12 cellular contexts compared by ENCODE assay signal in genomic region chr13:97262058-97262457, GRCh38. TPM values are rescaled to one million over a fixed set of nuclear protein-coding genes. Genes with fewer than 3 reads are reported as not detected.
DNase-seq lines count a peak whose midpoint lies in the region; ATAC-seq, FAIRE-seq and TF ChIP-seq lines count a peak whose summit lies in the region.
"Had no signal": no experiment of that assay in that cellular context is flagged by ENCODE, and none has a peak within 500 bp of the region (broad histone marks: within the 10 kb centered on the region; RNA-seq: fewer than 3 reads in every experiment).

No MANE protein-coding gene starts in this region.

- H3K36me3 ChIP-seq in right atrium auricular region = no peaks in the 10 kb centered on the region
- H3K36me3 ChIP-seq in testis (ENCODE audit: low read depth, missing control alignments) = no peaks in the 10 kb centered on the region
- H3K36me3 ChIP-seq in kidney (ENCODE audit: control insufficient read depth in 1 of 2, insufficient read depth in 2 of 2, low read length in 2 of 2) = no peaks in the 10 kb centered on the region
- H3K36me3 ChIP-seq: SJCRH30 had no signal

- H3K36me3 Mint-ChIP-seq in activated T-cell treated with anti-CD3 and anti-CD28 coated beads, Interleukin-2, amount 50 U/mL, for 24 hours (ENCODE audit: low read depth) = peaks cover 23% of the 10 kb centered on the region
- H3K36me3 Mint-ChIP-seq in activated CD8-positive, alpha-beta T cell treated with anti-CD3 and anti-CD28 coated beads, Interleukin-2, amount 10 ng/mL, durations not matched to agents 7 days and 5 days (ENCODE audit: low read depth) = no peaks in the 10 kb centered on the region
- peaks cover 26% of the 10 kb centered on the region for H3K36me3 Mint-ChIP-seq in stimulated activated memory B cell treated with anti-CD40 and anti-IgM and Interleukin-4, amounts not matched to agents 10 μg/mL and 1 μg/mL and 100 μg/mL, for 72 hours

- no peak overlapping the region for H3K9ac ChIP-seq in kidney (ENCODE audit: low read length in 2 of 2)
- H3K9ac ChIP-seq: KMS-11 had no signal

- H3K4me1 ChIP-seq in right atrium auricular region = peaks cover 0 to 93% of the 10 kb centered on the region in 2 donors
- H3K4me1 ChIP-seq in testis = peaks cover 36% of the 10 kb centered on the region
- H3K4me1 ChIP-seq in kidney (ENCODE audit: control insufficient read depth in 1 of 2, insufficient read depth in 1 of 2, low read depth in 1 of 2, low read length in 2 of 2) = peaks cover 23 to 24% of the 10 kb centered on the region in 2 donors

- CTCF ChIA-PET in activated CD8-positive, alpha-beta T cell treated with anti-CD3 and anti-CD28 coated beads, Interleukin-2, amount 10 ng/mL, durations not matched to agents 7 days and 5 days (lab: Charles Lee) = interaction anchor here (1.2 kb wide), 1 partner anchor 39 kb away, joined by 4 read pairs; no protein-coding TSS in a partner anchor

- H3K4me3 ChIP-seq in right atrium auricular region (no peak overlapping the region), testis (no peak overlapping the region), kidney (ENCODE audit: low read length in 2 of 2) (no peak overlapping the region)
- H3K4me3 ChIP-seq: SJCRH30 had no signal

- no peaks in the 10 kb centered on the region for H3K27me3 ChIP-seq in right atrium auricular region
- H3K27me3 ChIP-seq in testis = no peaks in the 10 kb centered on the region
- H3K27me3 ChIP-seq: SJCRH30 had no signal

- POLR2A ChIA-PET in activated CD8-positive, alpha-beta T cell treated with anti-CD3 and anti-CD28 coated beads, Interleukin-2, amount 10 ng/mL, durations not matched to agents 7 days and 5 days (lab: Charles Lee) = interaction anchor here (0.8 kb wide), 1 partner anchor 108 kb away, joined by 3 read pairs; no protein-coding TSS in a partner anchor

- peak; percentile 18 for ATAC-seq in activated CD8-positive, alpha-beta T cell treated with anti-CD3 and anti-CD28 coated beads, Interleukin-2, amount 10 ng/mL, durations not matched to agents 7 days and 5 days
- ATAC-seq in stimulated activated memory B cell treated with anti-CD40 and anti-IgM and Interleukin-4, amounts not matched to agents 10 μg/mL and 1 μg/mL and 100 μg/mL, for 72 hours = no peak
- no peak for ATAC-seq in GM21528 (IDR thresholded peaks at IDR 0.05; ENCODE audit: low FRiP score, unreplicated experiment)

- no peak for FAIRE-seq in kidney (lab: Jason Lieb, UNC)
- FAIRE-seq: keratinocyte had no signal

- H3K4me1 Mint-ChIP-seq in activated T-cell treated with anti-CD3 and anti-CD28 coated beads, Interleukin-2, amount 50 U/mL, for 24 hours (ENCODE audit: low read depth) = peaks cover 73% of the 10 kb centered on the region
- H3K4me1 Mint-ChIP-seq in activated CD8-positive, alpha-beta T cell treated with anti-CD3 and anti-CD28 coated beads, Interleukin-2, amount 10 ng/mL, durations not matched to agents 7 days and 5 days (ENCODE audit: low read depth) = peaks cover 54% of the 10 kb centered on the region
- H3K4me1 Mint-ChIP-seq in stimulated activated memory B cell treated with anti-CD40 and anti-IgM and Interleukin-4, amounts not matched to agents 10 μg/mL and 1 μg/mL and 100 μg/mL, for 72 hours = peaks cover 62% of the 10 kb centered on the region

- no peaks in the 10 kb centered on the region for H3K9me3 Mint-ChIP-seq in activated T-cell treated with anti-CD3 and anti-CD28 coated beads, Interleukin-2, amount 50 U/mL, for 24 hours
- H3K9me3 Mint-ChIP-seq in activated CD8-positive, alpha-beta T cell treated with anti-CD3 and anti-CD28 coated beads, Interleukin-2, amount 10 ng/mL, durations not matched to agents 7 days and 5 days (ENCODE audit: insufficient read depth) = peaks cover 2% of the 10 kb centered on the region
- no peaks in the 10 kb centered on the region for H3K9me3 Mint-ChIP-seq in stimulated activated memory B cell treated with anti-CD40 and anti-IgM and Interleukin-4, amounts not matched to agents 10 μg/mL and 1 μg/mL and 100 μg/mL, for 72 hours

- peak overlapping the region; percentile 2 for H3K27ac Mint-ChIP-seq in activated T-cell treated with anti-CD3 and anti-CD28 coated beads, Interleukin-2, amount 50 U/mL, for 24 hours
- H3K27ac Mint-ChIP-seq in activated CD8-positive, alpha-beta T cell treated with anti-CD3 and anti-CD28 coated beads, Interleukin-2, amount 10 ng/mL, durations not matched to agents 7 days and 5 days = peak overlapping the region; percentile 16
- peak overlapping the region; percentile 63 for H3K27ac Mint-ChIP-seq in stimulated activated memory B cell treated with anti-CD40 and anti-IgM and Interleukin-4, amounts not matched to agents 10 μg/mL and 1 μg/mL and 100 μg/mL, for 72 hours

- intact Hi-C loops in testis (cut with DNase I; ENCODE audit: low total_unique reads) = no loop called here
- intact Hi-C loops in kidney (cut with DNase I) = no loop called here

- no peaks in the 10 kb centered on the region for H3K9me3 ChIP-seq in right atrium auricular region
- H3K9me3 ChIP-seq in testis = no peaks in the 10 kb centered on the region
- H3K9me3 ChIP-seq in kidney (ENCODE audit: control insufficient read depth in 1 of 2, low read length in 2 of 2) = no peaks in the 10 kb centered on the region
- H3K9me3 ChIP-seq: SJCRH30 had no signal

- H3K4me3 Mint-ChIP-seq in activated T-cell treated with anti-CD3 and anti-CD28 coated beads, Interleukin-2, amount 50 U/mL, for 24 hours = peak overlapping the region; percentile 21
- H3K4me3 Mint-ChIP-seq in activated CD8-positive, alpha-beta T cell treated with anti-CD3 and anti-CD28 coated beads, Interleukin-2, amount 10 ng/mL, durations not matched to agents 7 days and 5 days = no peak overlapping the region
- H3K4me3 Mint-ChIP-seq in stimulated activated memory B cell treated with anti-CD40 and anti-IgM and Interleukin-4, amounts not matched to agents 10 μg/mL and 1 μg/mL and 100 μg/mL, for 72 hours = no peak overlapping the region

- no peak for TF ChIP-seq CTCF in right atrium auricular region (IDR thresholded peaks at IDR 0.05)
- TF ChIP-seq CTCF in testis (IDR thresholded peaks at IDR 0.05) = no peak
- no peak for TF ChIP-seq CTCF in kidney (IDR thresholded peaks at IDR 0.05; ENCODE audit: borderline replicate concordance, extremely low read depth, insufficient read depth)

- DNase-seq in activated T-cell treated with anti-CD3 and anti-CD28 coated beads, Interleukin-2, amount 50 U/mL, for 24 hours = no peak
- no peak for DNase-seq in activated T-cell treated with anti-CD3 and anti-CD28 coated beads, Interleukin-2, amount 50 U/mL, for 1 hour
- DNase-seq in activated CD8-positive, alpha-beta T cell treated with anti-CD3 and anti-CD28 coated beads, Interleukin-2, amount 10 ng/mL, durations not matched to agents 7 days and 5 days = no peak
- DNase-seq in right atrium auricular region (ENCODE audit: low spot score) (no peak), testis (no peak), kidney (no peak)
- DNase-seq: NCI-H446, SJCRH30 had no signal

- H3K27ac ChIP-seq in right atrium auricular region (peak overlapping the region; percentile 70 to 75), testis (peak overlapping the region in 1 of 2 donors; percentile 37), kidney (ENCODE audit: low read depth in 2 of 2, low read length in 2 of 2) (no peak overlapping the region)
- H3K27ac ChIP-seq: KMS-11, SJCRH30 had no signal

- no peak for TF ChIP-seq POLR2A in testis (IDR thresholded peaks at IDR 0.05)

- 79% methylated on average over 7 to 8 of the region's 8 CpGs for WGBS in testis, 2 donors

- no peaks in the 10 kb centered on the region for H3K27me3 Mint-ChIP-seq in activated T-cell treated with anti-CD3 and anti-CD28 coated beads, Interleukin-2, amount 50 U/mL, for 24 hours
- no peaks in the 10 kb centered on the region for H3K27me3 Mint-ChIP-seq in activated CD8-positive, alpha-beta T cell treated with anti-CD3 and anti-CD28 coated beads, Interleukin-2, amount 10 ng/mL, durations not matched to agents 7 days and 5 days (ENCODE audit: low read depth)
- no peaks in the 10 kb centered on the region for H3K27me3 Mint-ChIP-seq in stimulated activated memory B cell treated with anti-CD40 and anti-IgM and Interleukin-4, amounts not matched to agents 10 μg/mL and 1 μg/mL and 100 μg/mL, for 72 hours

RNA-seq across cellular contexts. Expression of gene MBNL2, which starts 39.9 kb away (rescaled TPM):
- total RNA-seq in activated CD8-positive, alpha-beta T cell treated with anti-CD3 and anti-CD28 coated beads, Interleukin-2, amount 10 ng/mL, durations not matched to agents 7 days and 5 days = 10 to 100 TPM; 11.6 to 12.3 TPM
- 10 to 100 TPM; 62.0 to 81.6 TPM for total RNA-seq in right atrium auricular region
- 10 to 100 TPM; 69.4 to 83.0 TPM for total RNA-seq in testis
- polyA plus RNA-seq in testis (ENCODE audit: insufficient read depth, low read depth, low replicate concordance) = 21.5 TPM
- total RNA-seq in kidney = 70.5 TPM
- 18.8 TPM for polyA plus RNA-seq in kidney (ENCODE audit: insufficient read depth, low read depth, low replicate concordance)

Comparison
In these comparisons a context has a peak if more than half of its experiments do, and no peak if none do; other contexts are left out.
1. H3K27ac Mint-ChIP-seq: peak in every context shown above with its lines; median percentile 63 in stimulated activated memory B cell treated with anti-CD40 and anti-IgM and Interleukin-4, amounts not matched to agents 10 μg/mL and 1 μg/mL and 100 μg/mL, for 72 hours; 16 in activated CD8-positive, alpha-beta T cell treated with anti-CD3 and anti-CD28 coated beads, Interleukin-2, amount 10 ng/mL, durations not matched to agents 7 days and 5 days; 2 in activated T-cell treated with anti-CD3 and anti-CD28 coated beads, Interleukin-2, amount 50 U/mL, for 24 hours.
2. H3K27ac ChIP-seq: peak in right atrium auricular region (2 of 2); none in kidney (0 of 2).